ENCODE assay signal across 1 cellular context in genomic region chr6:15662246-15663056, GRCh38.
TF ChIP-seq lines count a peak whose summit lies in the region.

Gene DTNBP1 (minus strand): TSS chr6:15663028. CDS start chr6:15662869, 159 bp downstream.

TF ChIP-seq in HepG2, 621 proteins besides CTCF, POLR2A, EP300 and RAD21 (continued from another document and continues in another):
- no peak; the same call in 1 of the 2 replicates for TF ChIP-seq ZBED4 (CRISPR knock-in tag; IDR thresholded peaks at IDR 0.05; ENCODE audit: borderline replicate concordance)
- TF ChIP-seq ZNF329 (CRISPR knock-in tag; IDR thresholded peaks at IDR 0.05; ENCODE audit: low read depth), result peak; percentile 44; the same call in 1 of the 2 replicates
- TF ChIP-seq ESRRA (CRISPR knock-in tag; IDR thresholded peaks at IDR 0.05; ENCODE audit: low read depth), result 0 out of 2 replicates have a peak, but pooled peaks have one; percentile 37
- TF ChIP-seq HNRNPL (IDR thresholded peaks at IDR 0.05; ENCODE audit: low read depth, low read length), result no peak
- no peak for TF ChIP-seq CEBPB (IDR thresholded peaks at IDR 0.05; ENCODE audit: borderline replicate concordance, low read depth, low read length)
- TF ChIP-seq RFXANK (CRISPR knock-in tag; IDR thresholded peaks at IDR 0.05), result no peak
- peak; percentile 86 for TF ChIP-seq ARID4A (CRISPR knock-in tag; IDR thresholded peaks at IDR 0.05; ENCODE audit: borderline replicate concordance)
- no peak for TF ChIP-seq GATA4 (IDR thresholded peaks at IDR 0.05; ENCODE audit: borderline replicate concordance, low read depth)
- peak; percentile 99 for TF ChIP-seq KDM5B (CRISPR knock-in tag; IDR thresholded peaks at IDR 0.05; ENCODE audit: borderline replicate concordance)
- TF ChIP-seq ZNF468 (CRISPR knock-in tag; IDR thresholded peaks at IDR 0.05), result no peak
- TF ChIP-seq ZNF253 (CRISPR knock-in tag; IDR thresholded peaks at IDR 0.05; ENCODE audit: borderline replicate concordance), result 0 out of 2 replicates have a peak, but pooled peaks have one; percentile 68
- TF ChIP-seq SUZ12 (IDR thresholded peaks at IDR 0.05; ENCODE audit: low read depth, low read length), result no peak
- TF ChIP-seq ZNF598 (CRISPR knock-in tag; IDR thresholded peaks at IDR 0.05; ENCODE audit: borderline replicate concordance), result no peak
- TF ChIP-seq ZEB1 (IDR thresholded peaks at IDR 0.05; ENCODE audit: insufficient replicate concordance, low read depth), result peak; percentile 35
- no peak for TF ChIP-seq DNMT3B (CRISPR knock-in tag; conservative IDR thresholded peaks at IDR 0.05)
- no peak for TF ChIP-seq MAFF (IDR thresholded peaks at IDR 0.05; ENCODE audit: low read depth, low read length)
- no peak for TF ChIP-seq SP140L (CRISPR knock-in tag; IDR thresholded peaks at IDR 0.05; ENCODE audit: borderline replicate concordance)
- 0 out of 2 replicates have a peak, but pooled peaks have one; percentile 31 for TF ChIP-seq SNAPC4 (CRISPR knock-in tag; IDR thresholded peaks at IDR 0.05)
- 0 out of 2 replicates have a peak, but pooled peaks have one; percentile 32 for TF ChIP-seq ZNF431 (CRISPR knock-in tag; IDR thresholded peaks at IDR 0.05; ENCODE audit: borderline replicate concordance, low read depth)
- TF ChIP-seq DMAP1 (CRISPR knock-in tag; IDR thresholded peaks at IDR 0.05), result peak; percentile 67; the same call in 1 of the 2 replicates
- TF ChIP-seq HMGXB3 (CRISPR knock-in tag; IDR thresholded peaks at IDR 0.05; ENCODE audit: borderline replicate concordance), result no peak
- no peak for TF ChIP-seq PHB2 (IDR thresholded peaks at IDR 0.05; ENCODE audit: partially characterized antibody)
- TF ChIP-seq HOXA5 (CRISPR knock-in tag; IDR thresholded peaks at IDR 0.05), result peak; percentile 78
- no peak for TF ChIP-seq ZFP36 (IDR thresholded peaks at IDR 0.05; ENCODE audit: borderline replicate concordance, low read depth, low read length, partially characterized antibody)
- peak; percentile 82 for TF ChIP-seq CCDC6 (CRISPR knock-in tag; IDR thresholded peaks at IDR 0.05)
- no peak for TF ChIP-seq LCORL (IDR thresholded peaks at IDR 0.05)
- TF ChIP-seq LCORL (CRISPR knock-in tag; IDR thresholded peaks at IDR 0.05), result peak; percentile 59; the same call in 1 of the 2 replicates
- TF ChIP-seq TBP (CRISPR knock-in tag; IDR thresholded peaks at IDR 0.05), result no peak
- TF ChIP-seq ARNT2 (CRISPR knock-in tag; IDR thresholded peaks at IDR 0.05; ENCODE audit: low read depth), result no peak; the same call in 1 of the 2 replicates
- TF ChIP-seq ZNF800 (CRISPR knock-in tag; IDR thresholded peaks at IDR 0.05), result peak; percentile 98
- no peak for TF ChIP-seq SMYD3 (CRISPR knock-in tag; IDR thresholded peaks at IDR 0.05)
- no peak for TF ChIP-seq FOXA3 (CRISPR knock-in tag; IDR thresholded peaks at IDR 0.05)
- TF ChIP-seq ELF3 (CRISPR knock-in tag; IDR thresholded peaks at IDR 0.05), result peak; percentile 82
- peak; percentile 38; the same call in 1 of the 2 replicates for TF ChIP-seq TGIF2 (CRISPR knock-in tag; IDR thresholded peaks at IDR 0.05)
- TF ChIP-seq SP2 (CRISPR knock-in tag; IDR thresholded peaks at IDR 0.05), result no peak
- TF ChIP-seq SAFB2 (CRISPR knock-in tag; IDR thresholded peaks at IDR 0.05; ENCODE audit: borderline replicate concordance, low read depth), result peak; percentile 77
- TF ChIP-seq ZSCAN31 (CRISPR knock-in tag; IDR thresholded peaks at IDR 0.05; ENCODE audit: low read depth), result peak; percentile 92
- TF ChIP-seq ZNF589 (CRISPR knock-in tag; conservative IDR thresholded peaks at IDR 0.05), result peak; percentile 84
- 0 out of 2 replicates have a peak, but pooled peaks have one; percentile 20 for TF ChIP-seq ZNF557 (CRISPR knock-in tag; IDR thresholded peaks at IDR 0.05)
- TF ChIP-seq SAP130 (CRISPR knock-in tag; IDR thresholded peaks at IDR 0.05; ENCODE audit: low read depth), result peak; percentile 61
- TF ChIP-seq MEIS1 (CRISPR knock-in tag; IDR thresholded peaks at IDR 0.05; ENCODE audit: borderline replicate concordance), result no peak; the same call in 1 of the 2 replicates
- TF ChIP-seq ZNF24 (IDR thresholded peaks at IDR 0.05), result no peak
- TF ChIP-seq REPIN1 (CRISPR knock-in tag; IDR thresholded peaks at IDR 0.05; ENCODE audit: borderline replicate concordance, low read depth), result peak; percentile 74
- TF ChIP-seq ZNF639 (CRISPR knock-in tag; conservative IDR thresholded peaks at IDR 0.05), result no peak
